ENCODE assay signal across 21 cellular contexts in the genomic region with DNA sequence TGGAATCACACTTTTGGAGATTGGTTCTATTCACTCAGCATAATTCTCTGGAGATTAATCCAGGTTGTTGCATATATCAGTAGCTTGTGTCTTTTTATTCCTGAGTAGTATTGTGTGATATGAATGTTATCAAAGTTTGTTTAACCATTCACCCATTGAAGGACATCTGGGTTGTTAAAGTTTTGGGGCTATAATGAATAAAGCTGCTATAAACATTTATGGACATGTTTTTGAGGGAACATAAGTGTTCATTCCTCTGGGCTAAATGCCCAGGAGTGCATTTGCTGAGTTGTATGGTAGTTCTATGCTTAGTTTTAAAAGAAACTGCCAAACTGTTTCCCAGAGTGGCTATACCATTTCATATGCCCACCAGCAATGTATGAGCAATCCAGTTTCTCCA. TPM values are rescaled to one million over a fixed set of nuclear protein-coding genes. Genes with fewer than 3 reads are reported as not detected.
"Had no signal": no experiment of that assay in that cellular context is flagged by ENCODE, and none has a peak within 500 bp of the region (broad histone marks: within the 10 kb centered on the region; RNA-seq: fewer than 3 reads in every experiment).

No MANE protein-coding gene starts in this region.

- H3K4me1 ChIP-seq: heart left ventricle, pancreas, upper lobe of right lung, vagina had no signal

- DNase-seq: esophagus squamous epithelium; heart left ventricle; hippocampal formation; kidney glomerular epithelial cell; mammary epithelial cell; naive B cell; occipital lobe; pancreas; right cardiac atrium; stimulated activated CD4-positive, alpha-beta T cell treated with anti-CD3 and anti-CD28 coated beads, Interleukin-2, amount 100 ng/mL, for 48 hours; stimulated activated CD8-positive, alpha-beta memory T cell treated with anti-CD3 and anti-CD28 coated beads, Interleukin-4, amount 100 ng/mL, for 48 hours; stimulated activated naive CD8-positive, alpha-beta T cell treated with anti-CD3 and anti-CD28 coated beads, Interleukin-15, Interleukin-2, amounts not matched to agents 100 U/mL and 50 U/mL, for 24 hours; tibial artery; upper lobe of right lung had no signal

- H3K9me3 ChIP-seq: pancreas, upper lobe of right lung had no signal

- H3K27me3 ChIP-seq: esophagus squamous epithelium, heart left ventricle, pancreas, tibial artery, upper lobe of right lung, vagina had no signal

- H3K4me3 ChIP-seq: esophagus squamous epithelium, heart left ventricle, pancreas, smooth muscle cell, tibial artery, upper lobe of right lung, vagina had no signal

- H3K27ac ChIP-seq: esophagus squamous epithelium, heart left ventricle, pancreas, tibial artery, upper lobe of right lung, vagina had no signal

- FAIRE-seq: frontal cortex had no signal

- ATAC-seq: heart left ventricle; left lobe of liver; pancreas; right cardiac atrium; stimulated activated effector memory CD8-positive, alpha-beta T cell treated with anti-CD3 and anti-CD28 coated beads, Interleukin-12 subunit alpha, Interleukin-12 subunit beta, amount 100 ng/mL, for 72 hours; stimulated activated naive CD8-positive, alpha-beta T cell treated with anti-CD3 and anti-CD28 coated beads, Interleukin-15, Interleukin-2, amounts not matched to agents 100 U/mL and 50 U/mL, for 24 hours; upper lobe of right lung had no signal

- H3K4me2 ChIP-seq: smooth muscle cell had no signal

RNA-seq across cellular contexts. Expression of a gene that starts 21.8 kb away (rescaled TPM):
- total RNA-seq: epithelial cell of proximal tubule, esophagus squamous epithelium, glomerular endothelial cell, heart left ventricle, left lobe of liver, right cardiac atrium, smooth muscle cell, upper lobe of right lung, vagina had no signal
- polyA plus RNA-seq: heart left ventricle, mammary epithelial cell, pancreas, right cardiac atrium, smooth muscle cell had no signal
